35 cellular contexts compared by ENCODE assay signal in the genomic region with DNA sequence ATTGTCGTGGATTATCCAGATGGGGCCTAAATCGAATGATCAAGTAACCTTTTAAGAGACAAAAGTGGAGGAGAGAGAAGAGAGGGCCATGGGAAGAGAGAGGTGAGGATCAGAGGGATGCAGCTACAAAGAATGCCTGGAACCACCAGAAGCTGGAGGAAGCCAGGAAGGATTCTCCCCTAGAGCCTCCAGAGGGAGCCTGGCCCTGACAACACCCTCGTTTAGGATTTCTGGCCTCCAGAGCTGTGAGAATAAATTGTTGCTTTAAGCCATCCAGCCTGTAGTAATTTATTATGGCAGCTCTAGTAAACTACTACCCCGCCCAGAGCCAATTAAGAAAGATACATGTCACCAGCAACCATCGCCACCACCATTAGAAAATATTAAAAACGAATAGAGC. TPM values are rescaled to one million over a fixed set of nuclear protein-coding genes. Genes with fewer than 3 reads are reported as not detected.
DNase-seq lines count a peak whose midpoint lies in the region; ATAC-seq, FAIRE-seq and TF ChIP-seq lines count a peak whose summit lies in the region.
"Had no signal": no experiment of that assay in that cellular context is flagged by ENCODE, and none has a peak within 500 bp of the region (broad histone marks: within the 10 kb centered on the region; RNA-seq: fewer than 3 reads in every experiment).

No MANE protein-coding gene starts in this region.

- no peak for ATAC-seq in HepG2
- no peak for ATAC-seq in right lobe of liver
- ATAC-seq: activated CD8-positive, alpha-beta T cell treated with anti-CD3 and anti-CD28 coated beads for 36 hours; gastroesophageal sphincter; naive thymus-derived CD4-positive, alpha-beta T cell; T-helper 17 cell had no signal

- TF ChIP-seq POLR2A in HepG2 (IDR thresholded peaks at IDR 0.05; ENCODE audit: insufficient read depth in 1 of 2, low read depth in 2 of 2, low read length in 2 of 2) (no peak), right lobe of liver (IDR thresholded peaks at IDR 0.05) (no peak)

- TF ChIP-seq EP300 in HepG2 (IDR thresholded peaks at IDR 0.05; ENCODE audit: low read depth in 2 of 2, low read length in 2 of 2) (no peak), HepG2 (CRISPR knock-in tag; IDR thresholded peaks at IDR 0.05; ENCODE audit: borderline replicate concordance) (no peak)

- DNase-seq in HepG2 (ENCODE audit: low spot score) (no peak), right lobe of liver (no peak), SW480 (ENCODE audit: low spot score) (peak; percentile 11), fibroblast of mammary gland (ENCODE audit: low read depth) (peak; percentile 3), NCI-H1092 (lab: John Stamatoyannopoulos, UW) (no peak), NCI-H446 treated with DMSO at 0.1 percent for 48 hours (lab: John Stamatoyannopoulos, UW) (no peak), middle frontal gyrus (ENCODE audit: extremely low spot score, low spot score) (no peak), superior temporal gyrus (ENCODE audit: extremely low spot score) (no peak)
- DNase-seq: activated CD8-positive, alpha-beta T cell treated with anti-CD3 and anti-CD28 coated beads for 36 hours; activated effector memory CD4-positive, alpha-beta T cell treated with Interleukin-2 at 50 U/mL for 16 hours; activated naive CD8-positive, alpha-beta T cell treated with anti-CD3 and anti-CD28 coated beads for 36 hours; Calu3; central memory CD4-positive, alpha-beta T cell; dermis blood vessel endothelial cell; esophagus squamous epithelium; naive thymus-derived CD4-positive, alpha-beta T cell; NCI-H1092 treated with DMSO at 0.1 percent for 48 hours; NCI-H187 treated with DMSO at 0.1 percent for 48 hours; NCI-H526 treated with DMSO at 0.1 percent for 48 hours; ovary; retina; small intestine; stimulated activated CD4-positive, alpha-beta T cell treated with anti-CD3 and anti-CD28 coated beads, Interleukin-1b, Interleukin-23, amount 100 ng/mL, for 48 hours; stomach; T-helper 17 cell; tibial artery had no signal

- no peak overlapping the region for H3K27ac ChIP-seq in HepG2 (ENCODE audit: extremely low read length, insufficient read depth, low read length)
- no peak overlapping the region for H3K27ac ChIP-seq in right lobe of liver
- H3K27ac ChIP-seq: esophagus squamous epithelium, gastroesophageal sphincter, ovary, stomach, tibial artery had no signal

- H2AFZ ChIP-seq in HepG2 (ENCODE audit: low read length): no peak overlapping the region

- H3K4me3 ChIP-seq in HepG2 (replicated peaks in 1 of 3; ENCODE audit: insufficient read depth in 1 of 3, low read depth in 2 of 3, low read length in 3 of 3) (no peak overlapping the region), right lobe of liver (no peak overlapping the region), fibroblast of mammary gland (ENCODE audit: control insufficient read depth, low read depth, low read length) (no peak overlapping the region)
- H3K4me3 ChIP-seq: esophagus squamous epithelium, gastroesophageal sphincter, ovary, stomach, tibial artery had no signal

- in situ Hi-C loops in HepG2 (cut with HindIII; ENCODE audit: extremely low pct_ligation_motif_present, low pct_unique_long_range_greater_than_20kb): no loop called here

- H3K9ac ChIP-seq in HepG2 (ENCODE audit: insufficient read depth, low read depth, low read length): no peak overlapping the region

- H3K9me3 ChIP-seq in HepG2 (ENCODE audit: low read length): no peaks in the 10 kb centered on the region
- no peaks in the 10 kb centered on the region for H3K9me3 ChIP-seq in right lobe of liver
- H3K9me3 ChIP-seq: esophagus squamous epithelium, ovary had no signal

- CTCF ChIA-PET in HepG2 (lab: Yijun Ruan, JAX; ENCODE audit: low intra/inter-chr PET ratio, low total read pairs): no interaction called here

- H4K20me1 ChIP-seq in HepG2 (ENCODE audit: insufficient read depth, low read length): no peaks in the 10 kb centered on the region

- BruUV-seq in HepG2 (replicated peaks; lab: Mats Ljungman, UMichigan): no TSS peak

- no peak for FAIRE-seq in HepG2 (lab: Jason Lieb, UNC)
- FAIRE-seq: astrocyte, endometrium, GM12891, islet of Langerhans, small intestine had no signal

- H3K27me3 ChIP-seq in HepG2 (ENCODE audit: control insufficient read depth in 1 of 2, insufficient read depth in 2 of 2, low read length in 2 of 2) (peaks cover 3% of the 10 kb centered on the region in 2 experiments; a peak in 3 of 5 replicates), right lobe of liver (no peaks in the 10 kb centered on the region)
- H3K27me3 ChIP-seq: gastroesophageal sphincter, ovary had no signal

- POLR2A ChIA-PET in HepG2 (lab: Yijun Ruan, JAX): no interaction called here

- no peak overlapping the region for H3K4me2 ChIP-seq in HepG2 (ENCODE audit: low read depth, low read length)

- 1% methylated on average over 5 of the region's 6 CpGs for WGBS in HepG2 (ENCODE audit: low lambda C conversion rate)
- 40% methylated on average over 6 of the region's 6 CpGs for WGBS in right lobe of liver (ENCODE audit: insufficient coverage, low coverage, low lambda C conversion rate, missing lambda C conversion rate)

- TF ChIP-seq CTCF in HepG2 (CRISPR knock-in tag; IDR thresholded peaks at IDR 0.05) (peak; percentile 14; the same call in 1 of the 2 replicates), right lobe of liver (IDR thresholded peaks at IDR 0.05) (no peak), fibroblast of mammary gland (conservative IDR thresholded peaks at IDR 0.05; ENCODE audit: control insufficient read depth, insufficient read depth, low read depth, low read length) (peak; percentile 7)

- intact Hi-C loops in HepG2 (cut with micrococcal nuclease; ENCODE audit: unreplicated experiment): no loop called here
- intact Hi-C loops in right lobe of liver (cut with DNase I): no loop called here

- H3K36me3 ChIP-seq in HepG2 (replicated peaks in 1 of 2; ENCODE audit: control insufficient read depth in 1 of 2, insufficient read depth in 2 of 2, low read length in 2 of 2) (no peaks in the 10 kb centered on the region), right lobe of liver (no peaks in the 10 kb centered on the region)
- H3K36me3 ChIP-seq: esophagus squamous epithelium, gastroesophageal sphincter, ovary, stomach, tibial artery had no signal

- TF ChIP-seq RAD21 in HepG2 (CRISPR knock-in tag; IDR thresholded peaks at IDR 0.05): no peak

- no peaks in the 10 kb centered on the region for H3K4me1 ChIP-seq in HepG2 (ENCODE audit: insufficient read depth, low read length)
- no peaks in the 10 kb centered on the region for H3K4me1 ChIP-seq in right lobe of liver
- H3K4me1 ChIP-seq: esophagus squamous epithelium, gastroesophageal sphincter, stomach, tibial artery had no signal

- H3K79me2 ChIP-seq in HepG2 (ENCODE audit: insufficient read depth, low read length): no peaks in the 10 kb centered on the region

TF ChIP-seq in HepG2, 621 proteins besides CTCF, POLR2A, EP300 and RAD21:
- TF ChIP-seq STAG1 (CRISPR knock-in tag; IDR thresholded peaks at IDR 0.05) (peak; percentile 17; the same call in 1 of the 2 replicates), MEIS2 (CRISPR knock-in tag; IDR thresholded peaks at IDR 0.05) (no peak)
TF ChIP-seq in HepG2: peak in this region for 1.

RNA-seq across cellular contexts. Expression of gene GSC, which starts 46.2 kb away (rescaled TPM):
- total RNA-seq in HepG2 (2016; rRNA removed; fragmentation: Illumina TruSeq; extraction: Trizol) (not detected in 2 replicates), right lobe of liver (not detected)
- not detected in 2 replicates for total RNA-seq in HepG2 (2016; cell fraction: cytosol; rRNA removed; fragmentation: Illumina TruSeq; extraction: Trizol; ENCODE audit: low read depth)
- total RNA-seq in HepG2 (2016; cell fraction: insoluble cytoplasmic fraction; rRNA removed; fragmentation: Illumina TruSeq; extraction: Trizol): not detected in 2 replicates
- total RNA-seq in HepG2 (2016; cell fraction: membrane; rRNA removed; fragmentation: Illumina TruSeq; extraction: Trizol): not detected in 2 replicates
- total RNA-seq in HepG2 (2016; cell fraction: nucleus; rRNA removed; fragmentation: Illumina TruSeq; extraction: Trizol): not detected in 2 replicates
- polyA plus RNA-seq in HepG2 (2011; rRNA removed): not detected in 2 replicates
- polyA plus RNA-seq in HepG2 (2011; cell fraction: cytosol; rRNA removed): not detected in 2 replicates
- not detected in 2 replicates for polyA plus RNA-seq in HepG2 (2011; cell fraction: nucleus; rRNA removed)
- polyA plus RNA-seq in HepG2 (2012): not detected in 2 replicates
- not detected in 2 replicates for polyA plus RNA-seq in HepG2 (2016; cell fraction: cytosol; fragmentation: Illumina TruSeq; extraction: Trizol; ENCODE audit: low read depth)
- not detected in 2 replicates for polyA plus RNA-seq in HepG2 (2016; cell fraction: insoluble cytoplasmic fraction; fragmentation: Illumina TruSeq; extraction: Trizol; ENCODE audit: low read depth)
- not detected in 2 replicates for polyA plus RNA-seq in HepG2 (2016; cell fraction: membrane; fragmentation: Illumina TruSeq; extraction: Trizol; ENCODE audit: low read depth)
- not detected in 2 replicates for polyA plus RNA-seq in HepG2 (2016; cell fraction: nucleus; fragmentation: Illumina TruSeq; extraction: Trizol; ENCODE audit: insufficient read depth, low read depth)
- not detected in 2 replicates for polyA minus RNA-seq in HepG2 (2011; rRNA and poly(A)+ RNA removed; ENCODE audit: low replicate concordance)
- not detected in 2 replicates for polyA minus RNA-seq in HepG2 (2011; cell fraction: cytosol; rRNA and poly(A)+ RNA removed)
- polyA minus RNA-seq in HepG2 (2011; cell fraction: nucleus; rRNA and poly(A)+ RNA removed): not detected in 2 replicates
- total RNA-seq: activated CD8-positive, alpha-beta T cell treated with anti-CD3 and anti-CD28 coated beads for 36 hours; activated naive CD8-positive, alpha-beta T cell treated with anti-CD3 and anti-CD28 coated beads for 36 hours; astrocyte; Calu3; dermis blood vessel endothelial cell; liver; naive thymus-derived CD4-positive, alpha-beta T cell; stomach had no signal
- polyA plus RNA-seq: AG04450; CD14-positive monocyte; IgD-negative memory B cell; liver; naive thymus-derived CD4-positive, alpha-beta T cell; small intestine had no signal

Comparison
In these comparisons a context has a peak if more than half of its experiments do, and no peak if none do; other contexts are left out.
1. CTCF ChIP-seq: peak in HepG2 (single experiment) and fibroblast of mammary gland (single experiment); none in right lobe of liver (0 of 4).
2. DNase-seq: peak in SW480 (single experiment) and fibroblast of mammary gland (single experiment); none in HepG2 (single experiment), right lobe of liver (0 of 3), NCI-H1092 (single experiment), NCI-H446 treated with DMSO at 0.1 percent for 48 hours (single experiment), middle frontal gyrus (single experiment) and superior temporal gyrus (single experiment).